Comparison of ENCODE assay signal across 8 cellular contexts in the genomic region with DNA sequence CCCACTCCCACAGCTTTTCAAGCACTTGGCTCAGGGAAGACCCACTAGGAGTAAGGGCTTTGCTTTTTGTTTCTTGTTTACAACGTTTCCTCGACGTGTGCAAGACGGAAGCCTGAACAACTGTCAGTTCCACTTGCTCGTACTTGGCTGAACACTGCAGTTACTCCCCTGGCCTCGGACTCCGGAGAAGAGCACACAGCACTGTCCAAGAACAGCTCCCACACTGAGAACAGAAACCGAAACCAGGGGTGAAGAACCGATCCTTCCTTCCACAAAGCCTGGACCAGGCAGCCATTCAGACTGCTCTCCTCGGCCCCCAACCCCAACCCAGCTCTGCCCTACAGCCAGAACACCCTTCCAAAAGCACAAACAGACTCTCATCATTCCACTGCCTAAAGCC. TPM values are rescaled to one million over a fixed set of nuclear protein-coding genes. Genes with fewer than 3 reads are reported as not detected.
DNase-seq lines count a peak whose midpoint lies in the region; ATAC-seq, FAIRE-seq and TF ChIP-seq lines count a peak whose summit lies in the region.

No MANE protein-coding gene starts in this region.

- TF ChIP-seq POLR2A in A549 (IDR thresholded peaks at IDR 0.05; ENCODE audit: low read length) (no peak), endothelial cell of umbilical vein (IDR thresholded peaks at IDR 0.05; ENCODE audit: low read depth, low read length) (no peak)

- H3K27me3 ChIP-seq in endothelial cell of umbilical vein (ENCODE audit: control insufficient read depth in 2 of 2, insufficient read depth in 2 of 2, low read length in 2 of 2) (no peaks in the 10 kb centered on the region), muscle layer of colon (ENCODE audit: control insufficient read depth in 1 of 2, insufficient read depth in 2 of 2, low read length in 2 of 2) (no peaks in the 10 kb centered on the region)

- no peaks in the 10 kb centered on the region for H3K36me3 Mint-ChIP-seq in glutamatergic neuron (ENCODE audit: unreplicated experiment)

- no peak for ATAC-seq in A549
- ATAC-seq in GM19397 (IDR thresholded peaks at IDR 0.05; ENCODE audit: unreplicated experiment) = peak; percentile 40
- ATAC-seq in GM21825 (IDR thresholded peaks at IDR 0.05; ENCODE audit: unreplicated experiment) = no peak

- H3K4me3 Mint-ChIP-seq in glutamatergic neuron (ENCODE audit: unreplicated experiment) = no peak overlapping the region

- POLR2A ChIA-PET in A549 (lab: Yijun Ruan, JAX) (no interaction called here), endothelial cell of umbilical vein (lab: Charles Lee) (no interaction called here)

- CTCF ChIA-PET in A549 (lab: Yijun Ruan, JAX) (no interaction called here), endothelial cell of umbilical vein (lab: Charles Lee) (interaction anchor here (0.9 kb wide), 2 partner anchors 11 to 185 kb away, joined by 3 read pairs; no protein-coding TSS in a partner anchor)

- no peaks in the 10 kb centered on the region for H3K9me1 ChIP-seq in endothelial cell of umbilical vein (replicated peaks; ENCODE audit: control insufficient read depth, extremely low read depth, insufficient read depth, low read length)

- intact Hi-C loops in endothelial cell of umbilical vein (cut with micrococcal nuclease) = no loop called here

- no peaks in the 10 kb centered on the region for H4K20me1 ChIP-seq in endothelial cell of umbilical vein (replicated peaks; ENCODE audit: control insufficient read depth, extremely low read depth, insufficient read depth, low read length)

- H3K36me3 ChIP-seq in endothelial cell of umbilical vein (ENCODE audit: control insufficient read depth in 2 of 2, extremely low read depth in 1 of 2, insufficient read depth in 2 of 2, low read length in 2 of 2) (no peaks in the 10 kb centered on the region), muscle layer of colon (ENCODE audit: insufficient read depth, low read length) (no peaks in the 10 kb centered on the region)

- no peaks in the 10 kb centered on the region for H3K9me3 ChIP-seq in A549
- H3K9me3 ChIP-seq in endothelial cell of umbilical vein (replicated peaks; ENCODE audit: control insufficient read depth, insufficient read depth, low read length) = no peaks in the 10 kb centered on the region
- no peaks in the 10 kb centered on the region for H3K9me3 ChIP-seq in muscle layer of colon (ENCODE audit: low read length)

- no TSS peak for BruUV-seq in endothelial cell of umbilical vein (replicated peaks; lab: Mats Ljungman, UMichigan)

- no peak for TF ChIP-seq EP300 in A549 (IDR thresholded peaks at IDR 0.05)

- 81% methylated on average over 10 of the region's 10 CpGs for WGBS in A549 (ENCODE audit: missing lambda C conversion rate)

- DNase-seq in A549 (ENCODE audit: low read depth in 1 of 2, low spot score in 1 of 2) (no peak), OCI-M1 (lab: John Stamatoyannopoulos, UW) (peak; percentile 90), endothelial cell of umbilical vein (ENCODE audit: low read depth, low spot score) (peak; percentile 25), glutamatergic neuron (no peak), SIG-M5 (lab: John Stamatoyannopoulos, UW) (no peak)

- TF ChIP-seq RAD21 in A549 (conservative IDR thresholded peaks at IDR 0.05 in 1 of 2, IDR thresholded peaks at IDR 0.05 in 1 of 2) = no peak

- H3K27me3 Mint-ChIP-seq in glutamatergic neuron (ENCODE audit: unreplicated experiment) = peaks cover 6% of the 10 kb centered on the region

- no peak overlapping the region for H2AFZ ChIP-seq in endothelial cell of umbilical vein (ENCODE audit: low read depth, low read length)

- H3K4me2 ChIP-seq in A549 (0 out of 3 replicates have a peak overlapping the region, but pooled peaks have one; percentile 6), endothelial cell of umbilical vein (ENCODE audit: insufficient read depth, low read length) (peak overlapping the region; percentile 1)

- H3K9ac ChIP-seq in endothelial cell of umbilical vein (replicated peaks; ENCODE audit: extremely low read depth, insufficient read depth, low read length) (no peak overlapping the region), muscle layer of colon (ENCODE audit: low read length) (no peak overlapping the region)

- peaks cover 1% of the 10 kb centered on the region for H3K9me3 Mint-ChIP-seq in glutamatergic neuron (ENCODE audit: unreplicated experiment)

- no peak overlapping the region for H3K27ac ChIP-seq in A549
- H3K27ac ChIP-seq in endothelial cell of umbilical vein (ENCODE audit: insufficient read depth, low read depth, low read length) = no peak overlapping the region
- H3K27ac ChIP-seq in muscle layer of colon (ENCODE audit: low read depth, low read length) = peak overlapping the region; percentile 69

- H3K4me1 ChIP-seq in A549 = no peaks in the 10 kb centered on the region
- H3K4me1 ChIP-seq in endothelial cell of umbilical vein (ENCODE audit: control insufficient read depth, extremely low read depth, insufficient read depth, low read length) = peaks cover 25% of the 10 kb centered on the region
- peaks cover 54% of the 10 kb centered on the region for H3K4me1 ChIP-seq in muscle layer of colon (ENCODE audit: insufficient read depth, low read length)

- TF ChIP-seq CTCF in A549 (IDR thresholded peaks at IDR 0.05) (no peak), endothelial cell of umbilical vein (IDR thresholded peaks at IDR 0.05; ENCODE audit: extremely low read depth in 1 of 2, insufficient read depth in 1 of 2, low read depth in 1 of 2, low read length in 2 of 2) (no peak), glutamatergic neuron (IDR thresholded peaks at IDR 0.05; ENCODE audit: partially characterized antibody, unreplicated experiment) (no peak)

- H3K4me1 Mint-ChIP-seq in glutamatergic neuron (ENCODE audit: low read depth, unreplicated experiment) = peaks cover 14% of the 10 kb centered on the region

- FAIRE-seq in A549 (lab: Jason Lieb, UNC) = no peak
- peak; percentile 26 for FAIRE-seq in endothelial cell of umbilical vein (lab: Jason Lieb, UNC)

- no peak overlapping the region for H3K4me3 ChIP-seq in A549
- no peak overlapping the region for H3K4me3 ChIP-seq in endothelial cell of umbilical vein (replicated peaks in 1 of 3; ENCODE audit: insufficient read depth in 1 of 3, low read depth in 1 of 3, low read length in 3 of 3)
- H3K4me3 ChIP-seq in muscle layer of colon (ENCODE audit: low read depth in 1 of 2, low read length in 2 of 2) = peak overlapping the region; percentile 29 to 63

- H3K79me2 ChIP-seq in endothelial cell of umbilical vein (ENCODE audit: control insufficient read depth, insufficient read depth, low read length) = peaks cover 45% of the 10 kb centered on the region

- dilution Hi-C loops in endothelial cell of umbilical vein (cut with MboI; ENCODE audit: extremely low pct_ligation_motif_present, low sequenced_read_pairs) = no loop called here

- H3K27ac Mint-ChIP-seq in glutamatergic neuron (ENCODE audit: unreplicated experiment) = no peak overlapping the region

TF ChIP-seq in A549, 52 proteins besides CTCF, POLR2A, EP300 and RAD21:
- TF ChIP-seq, protein P1, sequence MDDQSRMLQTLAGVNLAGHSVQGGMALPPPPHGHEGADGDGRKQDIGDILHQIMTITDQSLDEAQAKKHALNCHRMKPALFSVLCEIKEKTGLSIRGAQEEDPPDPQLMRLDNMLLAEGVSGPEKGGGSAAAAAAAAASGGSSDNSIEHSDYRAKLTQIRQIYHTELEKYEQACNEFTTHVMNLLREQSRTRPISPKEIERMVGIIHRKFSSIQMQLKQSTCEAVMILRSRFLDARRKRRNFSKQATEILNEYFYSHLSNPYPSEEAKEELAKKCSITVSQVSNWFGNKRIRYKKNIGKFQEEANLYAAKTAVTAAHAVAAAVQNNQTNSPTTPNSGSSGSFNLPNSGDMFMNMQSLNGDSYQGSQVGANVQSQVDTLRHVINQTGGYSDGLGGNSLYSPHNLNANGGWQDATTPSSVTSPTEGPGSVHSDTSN (IDR thresholded peaks at IDR 0.05) = no peak
- TF ChIP-seq HOXA7 (CRISPR knock-in tag; IDR thresholded peaks at IDR 0.05) (no peak), NFE2L2 (conservative IDR thresholded peaks at IDR 0.05; ENCODE audit: low read length) (no peak), RNF2 (IDR thresholded peaks at IDR 0.05; ENCODE audit: borderline replicate concordance, low read depth) (no peak)

TF ChIP-seq in endothelial cell of umbilical vein, 7 proteins besides CTCF, POLR2A, EP300 and RAD21:
- TF ChIP-seq MYC (IDR thresholded peaks at IDR 0.05; ENCODE audit: low read depth, low read length) = no peak
- TF ChIP-seq EZH2 (IDR thresholded peaks at IDR 0.05; ENCODE audit: borderline replicate concordance, low read depth, low read length, severe bottlenecking) = no peak
- TF ChIP-seq, protein P2, sequence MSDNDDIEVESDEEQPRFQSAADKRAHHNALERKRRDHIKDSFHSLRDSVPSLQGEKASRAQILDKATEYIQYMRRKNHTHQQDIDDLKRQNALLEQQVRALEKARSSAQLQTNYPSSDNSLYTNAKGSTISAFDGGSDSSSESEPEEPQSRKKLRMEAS (IDR thresholded peaks at IDR 0.05; ENCODE audit: insufficient read depth, insufficient read length) = no peak
- no peak for TF ChIP-seq JUN (IDR thresholded peaks at IDR 0.05; ENCODE audit: borderline replicate concordance, insufficient read depth, insufficient read length, low read depth)
- TF ChIP-seq POLR2AphosphoS5 (IDR thresholded peaks at IDR 0.05; ENCODE audit: insufficient read depth, low read depth, low read length) = no peak

RNA-seq across cellular contexts. Expression of gene IRF2, which starts 25.5 kb away (rescaled TPM):
- polyA plus RNA-seq in A549 (2011; rRNA removed) (18.5 and 23.5 TPM in 2 replicates), A549 (2017; fragmentation: RNase III; extraction: RNeasy Plus Mini Kit Qiagen cat#74134 plus additional on column Dnase treatment) (10.4 to 11.9 TPM (median 11.0 TPM) in 3 replicates), endothelial cell of umbilical vein (25.8 and 26.9 TPM in 2 replicates)
- 11.3 and 11.7 TPM in 2 replicates for polyA plus RNA-seq in A549 (2012; cell fraction: cytosol; rRNA removed)
- 10.3 and 12.2 TPM in 2 replicates for polyA plus RNA-seq in A549 (2012; cell fraction: nucleus; rRNA removed)
- polyA minus RNA-seq in A549 (2011; rRNA and poly(A)+ RNA removed) = 19.9 and 21.4 TPM in 2 replicates
- total RNA-seq in endothelial cell of umbilical vein (24.6 and 27.6 TPM in 2 replicates), glutamatergic neuron (ENCODE audit: unreplicated experiment) (7.4 TPM)
- 23.0 and 25.0 TPM in 2 replicates for polyA plus RNA-seq in endothelial cell of umbilical vein (2011; cell fraction: cytosol; rRNA removed)
- 23.1 and 24.0 TPM in 2 replicates for polyA plus RNA-seq in endothelial cell of umbilical vein (2011; cell fraction: nucleus; rRNA removed)
- 16.1 and 16.2 TPM in 2 replicates for polyA plus RNA-seq in endothelial cell of umbilical vein (2012)
- 30.9 and 32.6 TPM in 2 replicates for polyA minus RNA-seq in endothelial cell of umbilical vein
- polyA minus RNA-seq in endothelial cell of umbilical vein (2011; cell fraction: cytosol; rRNA and poly(A)+ RNA removed) = 15.4 TPM
- 16.3 and 16.8 TPM in 2 replicates for polyA minus RNA-seq in endothelial cell of umbilical vein (2011; cell fraction: nucleus; rRNA and poly(A)+ RNA removed)

Comparison
In these comparisons a context has a peak if more than half of its experiments do, and no peak if none do; other contexts are left out.
1. DNase-seq: peak in OCI-M1 (single experiment) and endothelial cell of umbilical vein (single experiment); none in A549 (0 of 2), glutamatergic neuron (single experiment) and SIG-M5 (single experiment).
2. H3K4me3 ChIP-seq: peak in muscle layer of colon (2 of 2); none in A549 (single experiment) and endothelial cell of umbilical vein (0 of 3).